In genomic region chr4:118034061-118034785, GRCh38 we compare ENCODE assay signal across 8 cellular contexts. TPM values are rescaled to one million over a fixed set of nuclear protein-coding genes. Genes with fewer than 3 reads are reported as not detected.
DNase-seq lines count a peak whose midpoint lies in the region; ATAC-seq and TF ChIP-seq lines count a peak whose summit lies in the region.

Gene NDST3, plus strand, starts transcription at chr4:118034486. Its CDS starts 19,425 bp downstream, at chr4:118053911.

- TF ChIP-seq POLR2A in heart left ventricle (IDR thresholded peaks at IDR 0.05), result no peak
- no peak for TF ChIP-seq POLR2A in prostate gland (IDR thresholded peaks at IDR 0.05)

- no peaks in the 10 kb centered on the region for H3K9me3 ChIP-seq in heart left ventricle
- H3K9me3 ChIP-seq in prostate gland, result no peaks in the 10 kb centered on the region

- no peaks in the 10 kb centered on the region for H3K36me3 ChIP-seq in heart left ventricle
- no peaks in the 10 kb centered on the region for H3K36me3 ChIP-seq in prostate gland

- no peaks in the 10 kb centered on the region for H3K36me3 Mint-ChIP-seq in activated naive CD8-positive, alpha-beta T cell

- TF ChIP-seq CTCF in GM12872 (IDR thresholded peaks at IDR 0.05; ENCODE audit: insufficient read depth, low read depth, low read length) (0 out of 3 replicates have a peak, but pooled peaks have one; percentile 23), heart left ventricle (IDR thresholded peaks at IDR 0.05) (peak in 3 of 12 donors; percentile 10 to 18 (median 16)), prostate gland (IDR thresholded peaks at IDR 0.05) (peak in 3 of 4 experiments; percentile 12 to 33 (median 22))

- peaks cover 6% of the 10 kb centered on the region for H3K4me1 Mint-ChIP-seq in activated naive CD8-positive, alpha-beta T cell (ENCODE audit: low read depth)

- H3K27ac ChIP-seq in heart left ventricle (no peak within 1 kb of the TSS), prostate gland (no peak within 1 kb of the TSS)

- ATAC-seq in HG03135 (IDR thresholded peaks at IDR 0.05; ENCODE audit: unreplicated experiment) (peak; percentile 66), heart left ventricle (peak in 2 of 4 donors; percentile 39 to 65)

- intact Hi-C loops in heart left ventricle (cut with DNase I), result no loop called here
- intact Hi-C loops in prostate gland (cut with DNase I), result no loop called here

- peak within 1 kb of the TSS; percentile 64 for H3K4me3 Mint-ChIP-seq in activated naive CD8-positive, alpha-beta T cell

- in situ Hi-C loops in ACHN (cut with HindIII; ENCODE audit: low pct_ligation_motif_present, low pct_unique_long_range_greater_than_20kb, low sequenced_read_pairs), result no loop called here

- H3K4me3 ChIP-seq in heart left ventricle (peak within 1 kb of the TSS in 11 of 12 donors; percentile 10 to 48 (median 37)), prostate gland (peak within 1 kb of the TSS; percentile 28 to 38)

- H3K27me3 Mint-ChIP-seq in activated naive CD8-positive, alpha-beta T cell, result peaks cover 20% of the 10 kb centered on the region

- 17 to 23% (median 17%) methylated on average over 11 of the region's 11 CpGs for WGBS in heart left ventricle, 4 donors
- WGBS in prostate gland, result 11% methylated on average over 11 of the region's 11 CpGs

- no peaks in the 10 kb centered on the region for H3K9me3 Mint-ChIP-seq in activated naive CD8-positive, alpha-beta T cell (ENCODE audit: low read depth)

- H3K4me1 ChIP-seq in heart left ventricle, result peaks cover 0 to 12% (median 0%) of the 10 kb centered on the region in 12 donors
- H3K4me1 ChIP-seq in prostate gland (replicated peaks), result no peaks in the 10 kb centered on the region

- H3K27ac Mint-ChIP-seq in activated naive CD8-positive, alpha-beta T cell, result no peak within 1 kb of the TSS

- DNase-seq in ACHN (peak; percentile 85), NCI-H446 (lab: John Stamatoyannopoulos, UW) (peak; percentile 77 to 93), heart left ventricle (peak in 2 of 5 donors; percentile 28 to 46), prostate gland (ENCODE audit: low spot score) (peak; percentile 21), SHP77 treated with DMSO at 0.1 percent for 48 hours (lab: John Stamatoyannopoulos, UW) (no peak)

- H3K27me3 ChIP-seq in heart left ventricle (peaks cover 4 to 69% (median 39%) of the 10 kb centered on the region in 9 donors), prostate gland (replicated peaks; ENCODE audit: insufficient read depth) (no peaks in the 10 kb centered on the region)

RNA-seq across cellular contexts. Expression of gene NDST3, which starts in this region (rescaled TPM):
- total RNA-seq in heart left ventricle (under 1 TPM in 1 of 9 donors, not detected in 8; 0.29 TPM), prostate gland (under 1 TPM in 1 of 2 donors, not detected in 1; 0.05 TPM)
- polyA plus RNA-seq in heart left ventricle, result not detected

Comparison
In these comparisons a context has a peak if more than half of its experiments do, and no peak if none do; other contexts are left out.
1. Peak in DNase-seq and H3K4me3 ChIP-seq in prostate gland; RNA of the gene not detected or under 1 TPM.